In the genomic region with DNA sequence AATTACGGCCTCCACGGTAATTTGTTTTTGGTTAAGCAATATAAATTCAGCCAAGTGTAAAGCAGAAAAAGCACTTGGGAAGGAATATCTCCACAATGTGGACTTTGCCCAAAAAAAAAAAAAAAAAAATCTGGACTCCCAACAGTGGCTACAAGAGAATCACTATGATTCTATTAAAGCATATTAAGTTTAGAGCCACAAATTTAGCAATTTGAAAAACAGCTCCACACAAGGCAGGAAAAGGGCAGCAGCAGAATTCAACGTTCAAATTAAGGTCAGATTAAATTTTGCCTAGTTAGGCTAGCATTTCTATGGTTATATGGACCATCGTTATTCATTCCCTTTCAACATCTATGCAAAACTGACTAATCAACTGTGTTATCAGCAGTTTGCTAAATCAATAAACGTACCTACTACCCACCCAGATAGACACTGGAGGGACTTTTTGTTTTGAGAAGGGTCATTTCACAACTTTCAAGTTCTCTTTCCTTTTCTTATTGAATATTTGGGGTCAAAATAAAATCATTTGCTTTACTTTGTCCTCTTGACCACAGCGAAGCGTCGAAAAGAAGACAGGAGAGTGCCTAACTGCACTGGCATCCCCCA, we compare ENCODE assay signal across 8 cellular contexts. TPM values are rescaled to one million over a fixed set of nuclear protein-coding genes. Genes with fewer than 3 reads are reported as not detected.
DNase-seq lines count a peak whose midpoint lies in the region; ATAC-seq and TF ChIP-seq lines count a peak whose summit lies in the region.

No MANE protein-coding gene starts in this region.

- peak overlapping the region; percentile 88 for H3K27ac Mint-ChIP-seq in activated T-helper 1 cell treated with anti-CD3 and anti-CD28 coated beads, Interleukin-12 subunit alpha, Interleukin-12 subunit beta, Interleukin-2, Interleukin-4 antibody, amounts not matched to agents 30 ng/mL and 10 ng/mL and 1 ng/mL, durations not matched to agents 14 hours and 24 hours and 36 hours

- H3K27ac ChIP-seq in liver (ENCODE audit: low read depth in 1 of 2, low read length in 2 of 2) = peak overlapping the region; percentile 47 to 95
- no peak overlapping the region for H3K27ac ChIP-seq in urinary bladder (ENCODE audit: low read depth)

- H3K4me3 ChIP-seq in liver (ENCODE audit: low read depth in 1 of 3, low read length in 3 of 3) = peak overlapping the region; percentile 53 to 85 (median 72)
- peak overlapping the region; percentile 49 for H3K4me3 ChIP-seq in urinary bladder (ENCODE audit: low read depth, low read length)

- H3K27me3 Mint-ChIP-seq in activated T-helper 1 cell treated with anti-CD3 and anti-CD28 coated beads, Interleukin-12 subunit alpha, Interleukin-12 subunit beta, Interleukin-2, Interleukin-4 antibody, amounts not matched to agents 30 ng/mL and 10 ng/mL and 1 ng/mL, durations not matched to agents 14 hours and 24 hours and 36 hours (ENCODE audit: insufficient read depth) = no peaks in the 10 kb centered on the region

- H3K4me1 ChIP-seq in liver (ENCODE audit: control insufficient read depth in 4 of 4, insufficient read depth in 4 of 4, low read length in 3 of 4) (peaks cover 0 to 15% (median 9%) of the 10 kb centered on the region in 4 donors), urinary bladder (ENCODE audit: insufficient read depth) (no peaks in the 10 kb centered on the region)

- peaks cover 40% of the 10 kb centered on the region for H3K4me1 Mint-ChIP-seq in activated T-helper 1 cell treated with anti-CD3 and anti-CD28 coated beads, Interleukin-12 subunit alpha, Interleukin-12 subunit beta, Interleukin-2, Interleukin-4 antibody, amounts not matched to agents 30 ng/mL and 10 ng/mL and 1 ng/mL, durations not matched to agents 14 hours and 24 hours and 36 hours (ENCODE audit: low read depth)

- no peak for TF ChIP-seq CTCF in liver (IDR thresholded peaks at IDR 0.05; ENCODE audit: low read depth, low read length, missing input control)

- ATAC-seq in GM18508 (IDR thresholded peaks at IDR 0.05; ENCODE audit: insufficient read depth, unreplicated experiment) (peak; percentile 10), HG02610 (IDR thresholded peaks at IDR 0.05; ENCODE audit: unreplicated experiment) (peak; percentile 0)

- H3K9me3 Mint-ChIP-seq in activated T-helper 1 cell treated with anti-CD3 and anti-CD28 coated beads, Interleukin-12 subunit alpha, Interleukin-12 subunit beta, Interleukin-2, Interleukin-4 antibody, amounts not matched to agents 30 ng/mL and 10 ng/mL and 1 ng/mL, durations not matched to agents 14 hours and 24 hours and 36 hours = no peaks in the 10 kb centered on the region

- H3K36me3 ChIP-seq in liver (ENCODE audit: control insufficient read depth in 4 of 4, insufficient read depth in 3 of 4, low read depth in 1 of 4, low read length in 3 of 4) = peaks cover 0 to 12% (median 6%) of the 10 kb centered on the region in 4 donors
- H3K36me3 ChIP-seq in urinary bladder (ENCODE audit: insufficient read depth) = no peaks in the 10 kb centered on the region

- no peak for DNase-seq in activated T-helper 1 cell treated with anti-CD3 and anti-CD28 coated beads, Interleukin-12 subunit alpha, Interleukin-12 subunit beta, Interleukin-2, Interleukin-4 antibody, amounts not matched to agents 30 ng/mL and 10 ng/mL and 1 ng/mL, durations not matched to agents 14 hours and 24 hours and 36 hours (ENCODE audit: low spot score)
- DNase-seq in amygdala (lab: John Stamatoyannopoulos, UW) (no peak), SHP77 (lab: John Stamatoyannopoulos, UW) (no peak), NCI-H2081 (lab: John Stamatoyannopoulos, UW) (no peak)

- 8% methylated on average over 8 of the region's 8 CpGs for WGBS in liver
- WGBS in urinary bladder = 28% methylated on average over 8 of the region's 8 CpGs

- H3K4me3 Mint-ChIP-seq in activated T-helper 1 cell treated with anti-CD3 and anti-CD28 coated beads, Interleukin-12 subunit alpha, Interleukin-12 subunit beta, Interleukin-2, Interleukin-4 antibody, amounts not matched to agents 30 ng/mL and 10 ng/mL and 1 ng/mL, durations not matched to agents 14 hours and 24 hours and 36 hours = peak overlapping the region; percentile 91

- no peaks in the 10 kb centered on the region for H3K9me3 ChIP-seq in liver (ENCODE audit: control insufficient read depth in 4 of 4, low read length in 3 of 4)

- peak overlapping the region in 1 of 2 donors; percentile 56 for H3K9ac ChIP-seq in liver (ENCODE audit: low read depth in 1 of 2, low read length in 2 of 2)

- H3K27me3 ChIP-seq in liver (ENCODE audit: control insufficient read depth in 4 of 4, insufficient read depth in 4 of 4, low read length in 3 of 4) = no peaks in the 10 kb centered on the region

- H3K36me3 Mint-ChIP-seq in activated T-helper 1 cell treated with anti-CD3 and anti-CD28 coated beads, Interleukin-12 subunit alpha, Interleukin-12 subunit beta, Interleukin-2, Interleukin-4 antibody, amounts not matched to agents 30 ng/mL and 10 ng/mL and 1 ng/mL, durations not matched to agents 14 hours and 24 hours and 36 hours (ENCODE audit: low read depth) = peaks cover 10% of the 10 kb centered on the region

- no peak for TF ChIP-seq RAD21 in liver (IDR thresholded peaks at IDR 0.05)

- intact Hi-C loops in activated T-helper 1 cell treated with anti-CD3 and anti-CD28 coated beads, Interleukin-12 subunit alpha, Interleukin-12 subunit beta, Interleukin-2, Interleukin-4 antibody, amounts not matched to agents 30 ng/mL and 10 ng/mL and 1 ng/mL, durations not matched to agents 14 hours and 24 hours and 36 hours (cut with micrococcal nuclease) = loop anchor here (1.0 to 10.0 kb wide), 4 partner anchors 40 to 1259 kb away; a partner anchor contains a TSS

TF ChIP-seq in liver, 16 proteins besides CTCF, POLR2A, EP300 and RAD21:
- TF ChIP-seq, protein P1, sequence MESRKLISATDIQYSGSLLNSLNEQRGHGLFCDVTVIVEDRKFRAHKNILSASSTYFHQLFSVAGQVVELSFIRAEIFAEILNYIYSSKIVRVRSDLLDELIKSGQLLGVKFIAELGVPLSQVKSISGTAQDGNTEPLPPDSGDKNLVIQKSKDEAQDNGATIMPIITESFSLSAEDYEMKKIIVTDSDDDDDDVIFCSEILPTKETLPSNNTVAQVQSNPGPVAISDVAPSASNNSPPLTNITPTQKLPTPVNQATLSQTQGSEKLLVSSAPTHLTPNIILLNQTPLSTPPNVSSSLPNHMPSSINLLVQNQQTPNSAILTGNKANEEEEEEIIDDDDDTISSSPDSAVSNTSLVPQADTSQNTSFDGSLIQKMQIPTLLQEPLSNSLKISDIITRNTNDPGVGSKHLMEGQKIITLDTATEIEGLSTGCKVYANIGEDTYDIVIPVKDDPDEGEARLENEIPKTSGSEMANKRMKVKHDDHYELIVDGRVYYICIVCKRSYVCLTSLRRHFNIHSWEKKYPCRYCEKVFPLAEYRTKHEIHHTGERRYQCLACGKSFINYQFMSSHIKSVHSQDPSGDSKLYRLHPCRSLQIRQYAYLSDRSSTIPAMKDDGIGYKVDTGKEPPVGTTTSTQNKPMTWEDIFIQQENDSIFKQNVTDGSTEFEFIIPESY (IDR thresholded peaks at IDR 0.05) = no peak
- TF ChIP-seq HNF4A (conservative IDR thresholded peaks at IDR 0.05) = peak; percentile 48 to 60
- TF ChIP-seq, protein P2, sequence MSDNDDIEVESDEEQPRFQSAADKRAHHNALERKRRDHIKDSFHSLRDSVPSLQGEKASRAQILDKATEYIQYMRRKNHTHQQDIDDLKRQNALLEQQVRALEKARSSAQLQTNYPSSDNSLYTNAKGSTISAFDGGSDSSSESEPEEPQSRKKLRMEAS (IDR thresholded peaks at IDR 0.05) = no peak
- TF ChIP-seq YY1 (IDR thresholded peaks at IDR 0.05) = no peak

RNA-seq across cellular contexts. Expression of a gene that starts 1.0 kb away (rescaled TPM):
- 19.8 and 24.4 TPM in 2 replicates for total RNA-seq in activated T-helper 1 cell treated with anti-CD3 and anti-CD28 coated beads, Interleukin-12 subunit alpha, Interleukin-12 subunit beta, Interleukin-2, Interleukin-4 antibody, amounts not matched to agents 30 ng/mL and 10 ng/mL and 1 ng/mL, durations not matched to agents 14 hours and 24 hours and 36 hours
- total RNA-seq in liver (10 to 100 TPM; 10.9 to 17.4 TPM), urinary bladder (26.3 TPM)
- polyA plus RNA-seq in liver (1 to 10 TPM; 3.6 to 6.5 TPM), urinary bladder (7.5 TPM)

RNA-seq across cellular contexts. Expression of a gene that starts 40.0 kb away (rescaled TPM):
- total RNA-seq in activated T-helper 1 cell treated with anti-CD3 and anti-CD28 coated beads, Interleukin-12 subunit alpha, Interleukin-12 subunit beta, Interleukin-2, Interleukin-4 antibody, amounts not matched to agents 30 ng/mL and 10 ng/mL and 1 ng/mL, durations not matched to agents 14 hours and 24 hours and 36 hours = 36.0 and 42.9 TPM in 2 replicates
- total RNA-seq in liver (10 to 100 TPM in 1 of 2 donors, 1 to 10 TPM in 1; 5.6 to 27.0 TPM), urinary bladder (36.3 TPM)
- polyA plus RNA-seq in liver (1 to 10 TPM; 7.0 to 7.4 TPM), urinary bladder (16.4 TPM)
